Comparison of ENCODE assay signal across 1 cellular context in the genomic region with DNA sequence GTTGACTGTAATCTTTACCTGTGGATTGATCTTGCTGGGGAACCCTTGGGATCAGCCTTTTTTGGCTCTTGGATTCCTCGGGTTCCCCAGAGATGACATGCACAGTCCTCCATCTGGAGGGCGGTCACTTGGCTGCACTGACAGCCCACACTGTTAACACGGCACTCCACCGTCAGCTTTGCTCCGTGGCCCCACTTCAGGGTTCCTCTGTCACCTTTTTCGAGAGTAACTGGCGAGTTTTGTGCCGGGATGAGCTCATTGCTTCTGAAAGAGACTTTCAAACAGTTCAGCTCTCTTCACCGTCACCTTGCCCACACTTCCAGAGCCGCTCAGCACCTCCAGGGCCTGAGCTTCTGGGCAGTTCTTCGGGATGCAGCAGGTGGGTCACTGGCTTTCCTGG.
TF ChIP-seq lines count a peak whose summit lies in the region.

No MANE protein-coding gene starts in this region.

TF ChIP-seq in WTC11, 78 proteins besides CTCF, POLR2A, EP300 and RAD21 (continued from another document):
- TF ChIP-seq, protein P1, sequence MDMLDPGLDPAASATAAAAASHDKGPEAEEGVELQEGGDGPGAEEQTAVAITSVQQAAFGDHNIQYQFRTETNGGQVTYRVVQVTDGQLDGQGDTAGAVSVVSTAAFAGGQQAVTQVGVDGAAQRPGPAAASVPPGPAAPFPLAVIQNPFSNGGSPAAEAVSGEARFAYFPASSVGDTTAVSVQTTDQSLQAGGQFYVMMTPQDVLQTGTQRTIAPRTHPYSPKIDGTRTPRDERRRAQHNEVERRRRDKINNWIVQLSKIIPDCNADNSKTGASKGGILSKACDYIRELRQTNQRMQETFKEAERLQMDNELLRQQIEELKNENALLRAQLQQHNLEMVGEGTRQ (CRISPR knock-in tag; IDR thresholded peaks at IDR 0.05) = no peak
- TF ChIP-seq ETV6 (CRISPR knock-in tag; IDR thresholded peaks at IDR 0.05) (no peak), IRF2 (CRISPR knock-in tag; IDR thresholded peaks at IDR 0.05; ENCODE audit: borderline replicate concordance, low read depth) (no peak), ZNF219 (CRISPR knock-in tag; IDR thresholded peaks at IDR 0.05; ENCODE audit: borderline replicate concordance) (no peak), TEAD4 (CRISPR knock-in tag; IDR thresholded peaks at IDR 0.05) (no peak), MXD4 (CRISPR knock-in tag; IDR thresholded peaks at IDR 0.05; ENCODE audit: borderline replicate concordance) (no peak), ZNF121 (CRISPR knock-in tag; IDR thresholded peaks at IDR 0.05) (no peak), TCF7 (CRISPR knock-in tag; IDR thresholded peaks at IDR 0.05; ENCODE audit: low read depth) (no peak), GTF2I (CRISPR knock-in tag; conservative IDR thresholded peaks at IDR 0.05) (no peak), ELF4 (CRISPR knock-in tag; IDR thresholded peaks at IDR 0.05; ENCODE audit: low read depth) (no peak), FOXP1 (CRISPR knock-in tag; IDR thresholded peaks at IDR 0.05; ENCODE audit: borderline replicate concordance) (no peak)
- TF ChIP-seq, protein P2, sequence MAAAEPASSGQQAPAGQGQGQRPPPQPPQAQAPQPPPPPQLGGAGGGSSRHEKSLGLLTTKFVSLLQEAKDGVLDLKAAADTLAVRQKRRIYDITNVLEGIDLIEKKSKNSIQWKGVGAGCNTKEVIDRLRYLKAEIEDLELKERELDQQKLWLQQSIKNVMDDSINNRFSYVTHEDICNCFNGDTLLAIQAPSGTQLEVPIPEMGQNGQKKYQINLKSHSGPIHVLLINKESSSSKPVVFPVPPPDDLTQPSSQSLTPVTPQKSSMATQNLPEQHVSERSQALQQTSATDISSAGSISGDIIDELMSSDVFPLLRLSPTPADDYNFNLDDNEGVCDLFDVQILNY (CRISPR knock-in tag; IDR thresholded peaks at IDR 0.05) = no peak
- TF ChIP-seq, protein P3, sequence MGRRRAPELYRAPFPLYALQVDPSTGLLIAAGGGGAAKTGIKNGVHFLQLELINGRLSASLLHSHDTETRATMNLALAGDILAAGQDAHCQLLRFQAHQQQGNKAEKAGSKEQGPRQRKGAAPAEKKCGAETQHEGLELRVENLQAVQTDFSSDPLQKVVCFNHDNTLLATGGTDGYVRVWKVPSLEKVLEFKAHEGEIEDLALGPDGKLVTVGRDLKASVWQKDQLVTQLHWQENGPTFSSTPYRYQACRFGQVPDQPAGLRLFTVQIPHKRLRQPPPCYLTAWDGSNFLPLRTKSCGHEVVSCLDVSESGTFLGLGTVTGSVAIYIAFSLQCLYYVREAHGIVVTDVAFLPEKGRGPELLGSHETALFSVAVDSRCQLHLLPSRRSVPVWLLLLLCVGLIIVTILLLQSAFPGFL (CRISPR knock-in tag; IDR thresholded peaks at IDR 0.05; ENCODE audit: borderline replicate concordance) = no peak
TF ChIP-seq in WTC11: peak in this region for 0.
